In the genomic region with DNA sequence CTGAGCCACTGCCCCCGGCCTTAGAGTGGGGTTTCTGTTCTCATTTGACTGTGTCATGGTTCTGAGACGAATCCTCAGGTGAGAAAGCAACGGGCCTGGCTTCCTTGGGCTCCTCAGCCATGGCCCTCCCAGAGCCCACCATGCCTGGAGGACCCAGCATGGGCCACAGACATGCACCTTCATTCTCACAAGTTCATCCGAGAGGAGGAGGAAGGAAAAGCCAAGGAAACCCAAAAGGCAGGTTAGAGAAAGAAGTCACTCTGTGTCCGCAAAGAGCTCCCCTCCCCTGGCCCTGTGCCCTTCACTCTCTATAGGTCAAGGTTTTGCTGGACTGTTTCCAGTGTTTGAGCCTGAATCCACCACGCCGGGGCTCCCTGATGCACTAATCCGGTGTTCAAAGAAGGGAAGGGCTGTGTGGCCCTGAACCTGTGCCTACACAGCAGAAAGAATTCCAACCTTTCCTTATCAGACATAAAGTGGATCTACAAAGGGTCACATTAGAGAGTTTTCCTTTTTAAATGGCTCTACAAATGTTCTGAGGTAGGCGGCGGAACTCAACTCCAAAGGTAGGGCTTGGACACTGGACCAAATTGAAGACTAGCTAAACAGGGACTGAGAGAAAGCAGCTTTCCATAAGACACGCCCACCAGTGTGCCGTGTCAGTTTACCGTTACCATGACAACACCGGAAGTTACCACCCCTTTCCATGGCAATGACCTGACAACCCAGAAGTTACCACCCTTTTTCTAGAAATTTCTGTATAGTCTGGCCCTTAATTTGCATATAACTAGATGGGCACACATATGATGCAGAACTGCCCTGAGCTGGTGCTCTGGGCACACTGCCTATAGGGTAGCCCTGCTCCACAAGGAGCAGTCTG, we compare ENCODE assay signal across 2 cellular contexts.
TF ChIP-seq lines count a peak whose summit lies in the region.

No MANE protein-coding gene starts in this region.

TF ChIP-seq in SK-N-SH treated with all-trans-retinoic acid at 6 μM for 48 hours, 23 proteins besides CTCF, POLR2A, EP300 and RAD21:
- TF ChIP-seq, protein P1, sequence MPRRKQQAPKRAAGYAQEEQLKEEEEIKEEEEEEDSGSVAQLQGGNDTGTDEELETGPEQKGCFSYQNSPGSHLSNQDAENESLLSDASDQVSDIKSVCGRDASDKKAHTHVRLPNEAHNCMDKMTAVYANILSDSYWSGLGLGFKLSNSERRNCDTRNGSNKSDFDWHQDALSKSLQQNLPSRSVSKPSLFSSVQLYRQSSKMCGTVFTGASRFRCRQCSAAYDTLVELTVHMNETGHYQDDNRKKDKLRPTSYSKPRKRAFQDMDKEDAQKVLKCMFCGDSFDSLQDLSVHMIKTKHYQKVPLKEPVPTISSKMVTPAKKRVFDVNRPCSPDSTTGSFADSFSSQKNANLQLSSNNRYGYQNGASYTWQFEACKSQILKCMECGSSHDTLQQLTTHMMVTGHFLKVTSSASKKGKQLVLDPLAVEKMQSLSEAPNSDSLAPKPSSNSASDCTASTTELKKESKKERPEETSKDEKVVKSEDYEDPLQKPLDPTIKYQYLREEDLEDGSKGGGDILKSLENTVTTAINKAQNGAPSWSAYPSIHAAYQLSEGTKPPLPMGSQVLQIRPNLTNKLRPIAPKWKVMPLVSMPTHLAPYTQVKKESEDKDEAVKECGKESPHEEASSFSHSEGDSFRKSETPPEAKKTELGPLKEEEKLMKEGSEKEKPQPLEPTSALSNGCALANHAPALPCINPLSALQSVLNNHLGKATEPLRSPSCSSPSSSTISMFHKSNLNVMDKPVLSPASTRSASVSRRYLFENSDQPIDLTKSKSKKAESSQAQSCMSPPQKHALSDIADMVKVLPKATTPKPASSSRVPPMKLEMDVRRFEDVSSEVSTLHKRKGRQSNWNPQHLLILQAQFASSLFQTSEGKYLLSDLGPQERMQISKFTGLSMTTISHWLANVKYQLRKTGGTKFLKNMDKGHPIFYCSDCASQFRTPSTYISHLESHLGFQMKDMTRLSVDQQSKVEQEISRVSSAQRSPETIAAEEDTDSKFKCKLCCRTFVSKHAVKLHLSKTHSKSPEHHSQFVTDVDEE (CRISPR knock-in tag; IDR thresholded peaks at IDR 0.05) = no peak
- TF ChIP-seq TOX (CRISPR knock-in tag; IDR thresholded peaks at IDR 0.05; ENCODE audit: borderline replicate concordance) (no peak), BACH2 (CRISPR knock-in tag; IDR thresholded peaks at IDR 0.05; ENCODE audit: borderline replicate concordance) (no peak), PPARA (CRISPR knock-in tag; IDR thresholded peaks at IDR 0.05; ENCODE audit: borderline replicate concordance) (no peak)
TF ChIP-seq in SK-N-SH treated with all-trans-retinoic acid at 6 μM for 48 hours: peak in this region for 0.

TF ChIP-seq in SK-N-SH, 30 proteins besides CTCF, POLR2A, EP300 and RAD21 (continued from another document):
- TF ChIP-seq, protein P2, sequence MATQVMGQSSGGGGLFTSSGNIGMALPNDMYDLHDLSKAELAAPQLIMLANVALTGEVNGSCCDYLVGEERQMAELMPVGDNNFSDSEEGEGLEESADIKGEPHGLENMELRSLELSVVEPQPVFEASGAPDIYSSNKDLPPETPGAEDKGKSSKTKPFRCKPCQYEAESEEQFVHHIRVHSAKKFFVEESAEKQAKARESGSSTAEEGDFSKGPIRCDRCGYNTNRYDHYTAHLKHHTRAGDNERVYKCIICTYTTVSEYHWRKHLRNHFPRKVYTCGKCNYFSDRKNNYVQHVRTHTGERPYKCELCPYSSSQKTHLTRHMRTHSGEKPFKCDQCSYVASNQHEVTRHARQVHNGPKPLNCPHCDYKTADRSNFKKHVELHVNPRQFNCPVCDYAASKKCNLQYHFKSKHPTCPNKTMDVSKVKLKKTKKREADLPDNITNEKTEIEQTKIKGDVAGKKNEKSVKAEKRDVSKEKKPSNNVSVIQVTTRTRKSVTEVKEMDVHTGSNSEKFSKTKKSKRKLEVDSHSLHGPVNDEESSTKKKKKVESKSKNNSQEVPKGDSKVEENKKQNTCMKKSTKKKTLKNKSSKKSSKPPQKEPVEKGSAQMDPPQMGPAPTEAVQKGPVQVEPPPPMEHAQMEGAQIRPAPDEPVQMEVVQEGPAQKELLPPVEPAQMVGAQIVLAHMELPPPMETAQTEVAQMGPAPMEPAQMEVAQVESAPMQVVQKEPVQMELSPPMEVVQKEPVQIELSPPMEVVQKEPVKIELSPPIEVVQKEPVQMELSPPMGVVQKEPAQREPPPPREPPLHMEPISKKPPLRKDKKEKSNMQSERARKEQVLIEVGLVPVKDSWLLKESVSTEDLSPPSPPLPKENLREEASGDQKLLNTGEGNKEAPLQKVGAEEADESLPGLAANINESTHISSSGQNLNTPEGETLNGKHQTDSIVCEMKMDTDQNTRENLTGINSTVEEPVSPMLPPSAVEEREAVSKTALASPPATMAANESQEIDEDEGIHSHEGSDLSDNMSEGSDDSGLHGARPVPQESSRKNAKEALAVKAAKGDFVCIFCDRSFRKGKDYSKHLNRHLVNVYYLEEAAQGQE (IDR thresholded peaks at IDR 0.05; ENCODE audit: low read depth, low read length) = no peak
